ENCODE assay signal across 8 cellular contexts in genomic region chr19:1406818-1407661, GRCh38. TPM values are rescaled to one million over a fixed set of nuclear protein-coding genes. Genes with fewer than 3 reads are reported as not detected.
A peak's percentile ranks its signal among the peaks of the same experiment; 100 is the strongest.
DNase-seq lines count a peak whose midpoint lies in the region; ATAC-seq and TF ChIP-seq lines count a peak whose summit lies in the region.

DAZAP1 (plus strand) TSS chr19:1407586; CDS start chr19:1407774, 188 bp downstream.

- peak; percentile 93 to 94 for DNase-seq in AML-193 (lab: John Stamatoyannopoulos, UW)
- DNase-seq in NCI-H510A (lab: John Stamatoyannopoulos, UW): peak; percentile 85
- peak; percentile 98 to 99 for DNase-seq in activated CD4-positive, alpha-beta T cell treated with anti-CD3 and anti-CD28 coated beads for 24 hours (ENCODE audit: low read depth in 2 of 2)
- DNase-seq in chondrocyte (ENCODE audit: low spot score): peak; percentile 100
- peak; percentile 90 for DNase-seq in kidney glomerular epithelial cell (lab: John Stamatoyannopoulos, UW)
- DNase-seq in stimulated activated CD4-positive, alpha-beta T cell treated with anti-CD3 and anti-CD28 coated beads, Interleukin-1b, Interleukin-23, amount 100 ng/mL, for 1 hour (ENCODE audit: low read depth in 2 of 2): peak; percentile 98 to 99

- ATAC-seq in GM19043 (IDR thresholded peaks at IDR 0.05; ENCODE audit: low read depth, unreplicated experiment) (peak; percentile 67), HG03432 (IDR thresholded peaks at IDR 0.05; ENCODE audit: unreplicated experiment) (peak; percentile 72)

- TF ChIP-seq CTCF in chondrocyte (IDR thresholded peaks at IDR 0.05): peak; percentile 76

- H3K4me3 Mint-ChIP-seq in chondrocyte (ENCODE audit: unreplicated experiment): peak within 1 kb of the TSS; percentile 87

- no peaks in the 10 kb centered on the region for H3K36me3 Mint-ChIP-seq in chondrocyte (ENCODE audit: low read depth)

- no peaks in the 10 kb centered on the region for H3K9me3 Mint-ChIP-seq in chondrocyte (ENCODE audit: low read depth)

- H3K27ac Mint-ChIP-seq in chondrocyte (ENCODE audit: unreplicated experiment): peak within 1 kb of the TSS; percentile 74

- H3K27me3 Mint-ChIP-seq in chondrocyte (ENCODE audit: low read depth): no peaks in the 10 kb centered on the region

- H3K4me1 Mint-ChIP-seq in chondrocyte (ENCODE audit: low read depth): peaks cover 44% of the 10 kb centered on the region

RNA-seq across cellular contexts. Expression of gene DAZAP1, which starts in this region (rescaled TPM):
- 81.1 to 88.0 TPM (median 82.5 TPM) in 3 replicates for total RNA-seq in chondrocyte

Comparison
In these comparisons a context has a peak if more than half of its experiments do, and no peak if none do; other contexts are left out.
1. Peak in every context shown above with its lines: DNase-seq and ATAC-seq.